1 cellular context compared by ENCODE assay signal in genomic region chr1:58108783-58109182, GRCh38.
A peak's percentile ranks its signal among the peaks of the same experiment; 100 is the strongest.
TF ChIP-seq lines count a peak whose summit lies in the region.

No MANE protein-coding gene starts in this region.

TF ChIP-seq in GM12878, 131 proteins besides CTCF, POLR2A, EP300 and RAD21 (continued from another document):
- TF ChIP-seq SMC3 (IDR thresholded peaks at IDR 0.05; ENCODE audit: borderline replicate concordance, low read length) (no peak), MXI1 (IDR thresholded peaks at IDR 0.05; ENCODE audit: low read depth, low read length) (no peak), NR2C2 (IDR thresholded peaks at IDR 0.05; ENCODE audit: borderline replicate concordance, control insufficient read depth, insufficient read length, low read depth) (no peak), PAX5 (IDR thresholded peaks at IDR 0.05; ENCODE audit: borderline replicate concordance, low read depth, low read length) (no peak), DPF2 (IDR thresholded peaks at IDR 0.05) (0 out of 2 replicates have a peak, but pooled peaks have one; percentile 15), ZBTB11 (CRISPR knock-in tag; IDR thresholded peaks at IDR 0.05) (no peak), IRF3 (IDR thresholded peaks at IDR 0.05) (no peak), MTA2 (IDR thresholded peaks at IDR 0.05; ENCODE audit: low read depth) (0 out of 2 replicates have a peak, but pooled peaks have one; percentile 19), NRF1 (conservative IDR thresholded peaks at IDR 0.05; ENCODE audit: low read depth, low read length) (no peak), IRF4 (IDR thresholded peaks at IDR 0.05; ENCODE audit: low read depth, low read length) (no peak), SREBF2 (IDR thresholded peaks at IDR 0.05; ENCODE audit: low read length) (no peak), ELK1 (IDR thresholded peaks at IDR 0.05; ENCODE audit: low read depth, low read length) (no peak), RELB (IDR thresholded peaks at IDR 0.05; ENCODE audit: low read depth) (peak; percentile 95), IKZF2 (IDR thresholded peaks at IDR 0.05) (peak in 1 of 2 experiments; percentile 10; a peak in 2 of 4 replicates), ZBTB33 (IDR thresholded peaks at IDR 0.05) (no peak), FOS (IDR thresholded peaks at IDR 0.05; ENCODE audit: borderline replicate concordance, extremely low read depth, insufficient read length) (no peak), BMI1 (IDR thresholded peaks at IDR 0.05; ENCODE audit: borderline replicate concordance) (no peak), BRCA1 (IDR thresholded peaks at IDR 0.05; ENCODE audit: low read depth, low read length) (no peak), EGR1 (IDR thresholded peaks at IDR 0.05; ENCODE audit: borderline replicate concordance in 1 of 2, low read depth in 2 of 2, low read length in 2 of 2) (no peak), PBX3 (IDR thresholded peaks at IDR 0.05; ENCODE audit: insufficient replicate concordance, low read depth, low read length) (no peak), MYC (IDR thresholded peaks at IDR 0.05; ENCODE audit: insufficient read depth, insufficient read length, insufficient replicate concordance, low read length, severe bottlenecking) (no peak), NR2F1 (conservative IDR thresholded peaks at IDR 0.05) (no peak), FOXK2 (IDR thresholded peaks at IDR 0.05) (no peak), CHD1 (IDR thresholded peaks at IDR 0.05; ENCODE audit: low read depth, low read length) (no peak), RELA (IDR thresholded peaks at IDR 0.05; ENCODE audit: borderline replicate concordance, partially characterized antibody) (no peak)
- TF ChIP-seq, protein P1, sequence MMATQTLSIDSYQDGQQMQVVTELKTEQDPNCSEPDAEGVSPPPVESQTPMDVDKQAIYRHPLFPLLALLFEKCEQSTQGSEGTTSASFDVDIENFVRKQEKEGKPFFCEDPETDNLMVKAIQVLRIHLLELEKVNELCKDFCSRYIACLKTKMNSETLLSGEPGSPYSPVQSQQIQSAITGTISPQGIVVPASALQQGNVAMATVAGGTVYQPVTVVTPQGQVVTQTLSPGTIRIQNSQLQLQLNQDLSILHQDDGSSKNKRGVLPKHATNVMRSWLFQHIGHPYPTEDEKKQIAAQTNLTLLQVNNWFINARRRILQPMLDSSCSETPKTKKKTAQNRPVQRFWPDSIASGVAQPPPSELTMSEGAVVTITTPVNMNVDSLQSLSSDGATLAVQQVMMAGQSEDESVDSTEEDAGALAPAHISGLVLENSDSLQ (IDR thresholded peaks at IDR 0.05), result peak; percentile 43
- TF ChIP-seq, protein P2, sequence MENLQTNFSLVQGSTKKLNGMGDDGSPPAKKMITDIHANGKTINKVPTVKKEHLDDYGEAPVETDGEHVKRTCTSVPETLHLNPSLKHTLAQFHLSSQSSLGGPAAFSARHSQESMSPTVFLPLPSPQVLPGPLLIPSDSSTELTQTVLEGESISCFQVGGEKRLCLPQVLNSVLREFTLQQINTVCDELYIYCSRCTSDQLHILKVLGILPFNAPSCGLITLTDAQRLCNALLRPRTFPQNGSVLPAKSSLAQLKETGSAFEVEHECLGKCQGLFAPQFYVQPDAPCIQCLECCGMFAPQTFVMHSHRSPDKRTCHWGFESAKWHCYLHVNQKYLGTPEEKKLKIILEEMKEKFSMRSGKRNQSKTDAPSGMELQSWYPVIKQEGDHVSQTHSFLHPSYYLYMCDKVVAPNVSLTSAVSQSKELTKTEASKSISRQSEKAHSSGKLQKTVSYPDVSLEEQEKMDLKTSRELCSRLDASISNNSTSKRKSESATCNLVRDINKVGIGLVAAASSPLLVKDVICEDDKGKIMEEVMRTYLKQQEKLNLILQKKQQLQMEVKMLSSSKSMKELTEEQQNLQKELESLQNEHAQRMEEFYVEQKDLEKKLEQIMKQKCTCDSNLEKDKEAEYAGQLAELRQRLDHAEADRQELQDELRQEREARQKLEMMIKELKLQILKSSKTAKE (IDR thresholded peaks at IDR 0.05; ENCODE audit: low read depth, poor library complexity, severe bottlenecking), result no peak
- TF ChIP-seq, protein P3, sequence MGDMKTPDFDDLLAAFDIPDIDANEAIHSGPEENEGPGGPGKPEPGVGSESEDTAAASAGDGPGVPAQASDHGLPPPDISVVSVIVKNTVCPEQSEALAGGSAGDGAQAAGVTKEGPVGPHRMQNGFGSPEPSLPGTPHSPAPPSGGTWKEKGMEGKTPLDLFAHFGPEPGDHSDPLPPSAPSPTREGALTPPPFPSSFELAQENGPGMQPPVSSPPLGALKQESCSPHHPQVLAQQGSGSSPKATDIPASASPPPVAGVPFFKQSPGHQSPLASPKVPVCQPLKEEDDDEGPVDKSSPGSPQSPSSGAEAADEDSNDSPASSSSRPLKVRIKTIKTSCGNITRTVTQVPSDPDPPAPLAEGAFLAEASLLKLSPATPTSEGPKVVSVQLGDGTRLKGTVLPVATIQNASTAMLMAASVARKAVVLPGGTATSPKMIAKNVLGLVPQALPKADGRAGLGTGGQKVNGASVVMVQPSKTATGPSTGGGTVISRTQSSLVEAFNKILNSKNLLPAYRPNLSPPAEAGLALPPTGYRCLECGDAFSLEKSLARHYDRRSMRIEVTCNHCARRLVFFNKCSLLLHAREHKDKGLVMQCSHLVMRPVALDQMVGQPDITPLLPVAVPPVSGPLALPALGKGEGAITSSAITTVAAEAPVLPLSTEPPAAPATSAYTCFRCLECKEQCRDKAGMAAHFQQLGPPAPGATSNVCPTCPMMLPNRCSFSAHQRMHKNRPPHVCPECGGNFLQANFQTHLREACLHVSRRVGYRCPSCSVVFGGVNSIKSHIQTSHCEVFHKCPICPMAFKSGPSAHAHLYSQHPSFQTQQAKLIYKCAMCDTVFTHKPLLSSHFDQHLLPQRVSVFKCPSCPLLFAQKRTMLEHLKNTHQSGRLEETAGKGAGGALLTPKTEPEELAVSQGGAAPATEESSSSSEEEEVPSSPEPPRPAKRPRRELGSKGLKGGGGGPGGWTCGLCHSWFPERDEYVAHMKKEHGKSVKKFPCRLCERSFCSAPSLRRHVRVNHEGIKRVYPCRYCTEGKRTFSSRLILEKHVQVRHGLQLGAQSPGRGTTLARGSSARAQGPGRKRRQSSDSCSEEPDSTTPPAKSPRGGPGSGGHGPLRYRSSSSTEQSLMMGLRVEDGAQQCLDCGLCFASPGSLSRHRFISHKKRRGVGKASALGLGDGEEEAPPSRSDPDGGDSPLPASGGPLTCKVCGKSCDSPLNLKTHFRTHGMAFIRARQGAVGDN (IDR thresholded peaks at IDR 0.05), result no peak
- TF ChIP-seq, protein P4, sequence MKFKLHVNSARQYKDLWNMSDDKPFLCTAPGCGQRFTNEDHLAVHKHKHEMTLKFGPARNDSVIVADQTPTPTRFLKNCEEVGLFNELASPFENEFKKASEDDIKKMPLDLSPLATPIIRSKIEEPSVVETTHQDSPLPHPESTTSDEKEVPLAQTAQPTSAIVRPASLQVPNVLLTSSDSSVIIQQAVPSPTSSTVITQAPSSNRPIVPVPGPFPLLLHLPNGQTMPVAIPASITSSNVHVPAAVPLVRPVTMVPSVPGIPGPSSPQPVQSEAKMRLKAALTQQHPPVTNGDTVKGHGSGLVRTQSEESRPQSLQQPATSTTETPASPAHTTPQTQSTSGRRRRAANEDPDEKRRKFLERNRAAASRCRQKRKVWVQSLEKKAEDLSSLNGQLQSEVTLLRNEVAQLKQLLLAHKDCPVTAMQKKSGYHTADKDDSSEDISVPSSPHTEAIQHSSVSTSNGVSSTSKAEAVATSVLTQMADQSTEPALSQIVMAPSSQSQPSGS (IDR thresholded peaks at IDR 0.05; ENCODE audit: low read length), result no peak
